ENCODE assay signal across 10 cellular contexts in the genomic region with DNA sequence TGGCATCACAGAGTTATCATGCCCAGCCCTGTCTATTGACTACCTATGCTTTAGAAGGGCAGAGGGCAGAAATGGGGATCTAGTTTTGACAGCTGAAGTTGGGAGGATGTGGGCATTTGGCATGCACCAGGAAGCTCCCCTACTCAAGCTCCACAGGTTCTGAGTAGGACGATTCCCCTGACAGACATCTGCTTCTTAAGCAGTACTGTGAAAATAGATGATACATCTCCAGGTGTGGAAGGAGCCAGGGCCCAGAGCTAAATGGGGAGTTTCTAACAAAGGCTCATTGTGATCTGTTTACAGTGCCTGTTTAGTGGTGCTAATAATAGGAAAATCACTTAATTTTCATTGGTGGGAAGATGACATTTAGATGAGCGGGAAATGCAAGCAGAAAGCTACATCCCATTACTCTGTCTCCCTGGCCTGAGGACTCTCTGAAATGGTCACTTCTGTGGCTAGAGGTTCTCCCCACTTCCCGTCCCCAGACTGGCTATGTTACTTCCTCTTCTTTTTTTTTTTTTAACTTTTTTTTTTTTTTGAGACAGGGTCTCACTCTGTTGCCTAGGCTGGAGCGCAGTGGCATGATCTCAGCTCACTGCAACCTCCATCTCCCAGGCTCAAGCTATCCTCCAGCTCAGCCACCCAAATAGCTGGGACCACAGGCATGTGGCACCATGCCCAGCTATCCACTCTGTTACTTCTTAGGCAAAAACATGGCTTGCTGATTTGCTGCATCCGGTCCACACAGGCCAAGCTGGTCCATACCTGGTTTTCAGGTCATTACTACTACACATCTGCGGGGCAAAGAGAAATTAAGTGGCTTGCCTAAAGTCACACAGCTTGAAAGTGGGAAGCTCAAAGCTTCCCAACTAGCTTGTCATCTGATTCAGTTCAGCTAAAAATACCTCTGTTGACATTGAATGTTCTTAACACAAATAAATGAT. TPM values are rescaled to one million over a fixed set of nuclear protein-coding genes. Genes with fewer than 3 reads are reported as not detected.
DNase-seq lines count a peak whose midpoint lies in the region; ATAC-seq and TF ChIP-seq lines count a peak whose summit lies in the region.
"Had no signal": no experiment of that assay in that cellular context is flagged by ENCODE, and none has a peak within 500 bp of the region (broad histone marks: within the 10 kb centered on the region; RNA-seq: fewer than 3 reads in every experiment).

No MANE protein-coding gene starts in this region.

- H4K20me1 ChIP-seq in BLaER1 = no peaks in the 10 kb centered on the region
- H4K20me1 ChIP-seq in HCT116 (ENCODE audit: insufficient read depth) = no peaks in the 10 kb centered on the region

- TF ChIP-seq POLR2A in HCT116 (IDR thresholded peaks at IDR 0.05; ENCODE audit: borderline replicate concordance, extremely low read depth, insufficient read depth, insufficient read length) = no peak

- H3K9me2 ChIP-seq in HCT116 (ENCODE audit: insufficient read depth) = no peaks in the 10 kb centered on the region

- H3K79me2 ChIP-seq in HCT116 (ENCODE audit: insufficient read depth, low read length) = no peaks in the 10 kb centered on the region

- TF ChIP-seq CTCF in HCT116 (IDR thresholded peaks at IDR 0.05 in 2 of 3, conservative IDR thresholded peaks at IDR 0.05 in 1 of 3; ENCODE audit: borderline replicate concordance in 1 of 3, insufficient read depth in 1 of 3, low read depth in 2 of 3, low read length in 2 of 3) (no peak), RWPE2 (IDR thresholded peaks at IDR 0.05; ENCODE audit: poor library complexity, severe bottlenecking) (no peak)

- H3K9me3 ChIP-seq in BLaER1 = no peaks in the 10 kb centered on the region
- no peaks in the 10 kb centered on the region for H3K9me3 ChIP-seq in HCT116 (ENCODE audit: control insufficient read depth in 1 of 2, insufficient read depth in 1 of 2, low read depth in 1 of 2, low read length in 2 of 2)
- no peaks in the 10 kb centered on the region for H3K9me3 ChIP-seq in RWPE2 (ENCODE audit: severe bottlenecking)
- H3K9me3 ChIP-seq: thoracic aorta had no signal

- intact Hi-C loops in HCT116 (cut with micrococcal nuclease) = no loop called here

- H3K27ac ChIP-seq in BLaER1 (no peak overlapping the region), HCT116 (ENCODE audit: low read depth, low read length) (no peak overlapping the region), RWPE2 (ENCODE audit: poor library complexity, severe bottlenecking) (no peak overlapping the region)
- H3K27ac ChIP-seq: thoracic aorta had no signal

- peak overlapping the region; percentile 40 for H3K4me2 ChIP-seq in BLaER1
- H3K4me2 ChIP-seq in HCT116 (ENCODE audit: low read length) = no peak overlapping the region

- no peak for DNase-seq in HCT116 (ENCODE audit: low read depth, low spot score)
- no peak for DNase-seq in RWPE2 (ENCODE audit: low spot score)
- peak; percentile 15 for DNase-seq in globus pallidus (ENCODE audit: low spot score)
- DNase-seq in stimulated activated CD4-positive, alpha-beta T cell treated with anti-CD3 and anti-CD28 coated beads, Interleukin-2, amount 100 ng/mL, for 48 hours = no peak
- DNase-seq in NCI-H1436 treated with DMSO at 0.1 percent for 48 hours (lab: John Stamatoyannopoulos, UW) = no peak
- DNase-seq in 8988T = no peak
- DNase-seq: naive B cell had no signal

- POLR2A ChIA-PET in HCT116 (lab: Charles Lee) = no interaction called here

- peaks cover 13% of the 10 kb centered on the region for H3K4me1 ChIP-seq in BLaER1
- peaks cover 0 to 2% of the 10 kb centered on the region in 2 experiments; a peak in 1 of 4 replicates for H3K4me1 ChIP-seq in HCT116 (ENCODE audit: control insufficient read depth in 1 of 2, insufficient read depth in 2 of 2, low read length in 2 of 2)
- no peaks in the 10 kb centered on the region for H3K4me1 ChIP-seq in RWPE2 (ENCODE audit: insufficient read depth, poor library complexity, severe bottlenecking)

- no peaks in the 10 kb centered on the region for H3K36me3 ChIP-seq in BLaER1
- H3K36me3 ChIP-seq in HCT116 (ENCODE audit: control insufficient read depth in 1 of 2, insufficient read depth in 2 of 2, low read length in 2 of 2) = no peaks in the 10 kb centered on the region
- no peaks in the 10 kb centered on the region for H3K36me3 ChIP-seq in RWPE2 (ENCODE audit: low read depth)
- H3K36me3 ChIP-seq: thoracic aorta had no signal

- no peak overlapping the region for H3K9ac ChIP-seq in BLaER1
- H3K9ac ChIP-seq in HCT116 (ENCODE audit: low read length) = no peak overlapping the region

- peak; percentile 47 for ATAC-seq in HCT116
- ATAC-seq in RWPE2 (ENCODE audit: low read depth) = peak; percentile 53; the same call in 1 of the 3 replicates
- no peak for ATAC-seq in GM18520 (IDR thresholded peaks at IDR 0.05; ENCODE audit: unreplicated experiment)

- no peak overlapping the region for H3K4me3 ChIP-seq in BLaER1
- no peak overlapping the region for H3K4me3 ChIP-seq in HCT116 (replicated peaks in 1 of 2; ENCODE audit: low read depth in 1 of 2, low read length in 2 of 2)
- no peak overlapping the region for H3K4me3 ChIP-seq in RWPE2 (ENCODE audit: severe bottlenecking)
- H3K4me3 ChIP-seq: thoracic aorta had no signal

- H3K27me3 ChIP-seq in BLaER1 = no peaks in the 10 kb centered on the region
- H3K27me3 ChIP-seq in HCT116 (ENCODE audit: insufficient read depth, low read length) = no peaks in the 10 kb centered on the region
- H3K27me3 ChIP-seq in RWPE2 (ENCODE audit: insufficient read depth, poor library complexity, severe bottlenecking) = no peaks in the 10 kb centered on the region

- no peak for TF ChIP-seq RAD21 in HCT116 (IDR thresholded peaks at IDR 0.05; ENCODE audit: low read depth)

- CTCF ChIA-PET in HCT116 (lab: Charles Lee) = no interaction called here

- no peak overlapping the region for H2AFZ ChIP-seq in HCT116 (ENCODE audit: low read depth, low read length, poor library complexity, severe bottlenecking)

- BruUV-seq in HCT116 (replicated peaks; lab: Mats Ljungman, UMichigan) = no TSS peak

- RAD21 ChIA-PET in HCT116 (lab: Charles Lee; ENCODE audit: low non-redundant PET in 1 of 2, low total read pairs in 2 of 2, uncharacterized antibody in 2 of 2, unreplicated experiment in 2 of 2) = interaction anchor here in 1 of 2 experiments (0.7 kb wide), 1 partner anchor 1666 kb away, joined by 3 read pairs; no protein-coding TSS in a partner anchor

TF ChIP-seq in HCT116, 20 proteins besides CTCF, POLR2A, EP300 and RAD21:
- TF ChIP-seq CEBPB (IDR thresholded peaks at IDR 0.05; ENCODE audit: low read depth) (no peak), CBX3 (IDR thresholded peaks at IDR 0.05; ENCODE audit: low read depth) (no peak), EZH2phosphoT487 (IDR thresholded peaks at IDR 0.05; ENCODE audit: borderline replicate concordance) (no peak), SP1 (IDR thresholded peaks at IDR 0.05; ENCODE audit: low read depth) (no peak), SRF (IDR thresholded peaks at IDR 0.05; ENCODE audit: low read depth) (no peak), SIN3A (IDR thresholded peaks at IDR 0.05; ENCODE audit: low read depth) (no peak), POLR2AphosphoS5 (IDR thresholded peaks at IDR 0.05; ENCODE audit: low read depth, low read length) (no peak)

RNA-seq across cellular contexts. Expression of a gene that starts 23.2 kb away (rescaled TPM):
- total RNA-seq in HCT116 (2021; ENCODE audit: unreplicated experiment) = 1.8 TPM
- 1.5 and 2.4 TPM in 2 replicates for polyA plus RNA-seq in HCT116 (2012)
